ENCODE assay signal across 16 cellular contexts in the genomic region with DNA sequence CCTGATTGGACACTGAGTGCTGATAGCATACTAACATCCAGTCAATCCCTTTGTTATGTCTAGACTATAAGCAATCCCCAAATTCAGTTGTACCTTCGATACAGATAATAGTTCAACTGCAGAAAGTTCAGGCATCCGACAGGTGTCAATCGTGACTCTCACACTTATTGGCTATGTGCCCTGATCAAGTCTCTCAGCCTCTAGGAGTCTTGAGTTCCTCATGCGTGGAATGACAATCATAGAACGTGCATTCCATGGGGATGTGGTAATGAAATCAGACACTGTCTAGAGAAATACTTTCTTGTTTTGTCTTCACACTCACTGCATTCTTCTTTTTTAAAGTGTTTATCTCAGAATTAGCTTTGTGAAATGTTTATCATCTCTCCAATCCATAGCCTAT. TPM values are rescaled to one million over a fixed set of nuclear protein-coding genes. Genes with fewer than 3 reads are reported as not detected.
"Had no signal": no experiment of that assay in that cellular context is flagged by ENCODE, and none has a peak within 500 bp of the region (broad histone marks: within the 10 kb centered on the region; RNA-seq: fewer than 3 reads in every experiment).

No MANE protein-coding gene starts in this region.

- H3K4me3 Mint-ChIP-seq: activated CD4-positive, alpha-beta T cell treated with anti-CD3 and anti-CD28 coated beads, Interleukin-2, amount 10 ng/mL, durations not matched to agents 7 days and 5 days; activated naive CD4-positive, alpha-beta T cell treated with anti-CD3 and anti-CD28 coated beads, Interleukin-2, amount 10 ng/mL, durations not matched to agents 7 days and 5 days; dendritic cell treated with granulocyte-macrophage colony-stimulating factor and Interleukin-4, amounts not matched to agents 40 ng/mL and 50 ng/mL, for 4 days; effector memory CD8-positive, alpha-beta T cell; T-helper 17 cell; WTC11 had no signal

- H3K4me1 Mint-ChIP-seq: activated CD4-positive, alpha-beta T cell treated with anti-CD3 and anti-CD28 coated beads, Interleukin-2, amount 10 ng/mL, durations not matched to agents 7 days and 5 days; T-helper 17 cell had no signal

- H3K9me3 Mint-ChIP-seq: activated CD4-positive, alpha-beta T cell treated with anti-CD3 and anti-CD28 coated beads, Interleukin-2, amount 10 ng/mL, durations not matched to agents 7 days and 5 days; activated naive CD4-positive, alpha-beta T cell treated with anti-CD3 and anti-CD28 coated beads, Interleukin-2, amount 10 ng/mL, durations not matched to agents 7 days and 5 days; dendritic cell treated with granulocyte-macrophage colony-stimulating factor and Interleukin-4, amounts not matched to agents 40 ng/mL and 50 ng/mL, for 4 days; effector memory CD8-positive, alpha-beta T cell; WTC11 had no signal

- H3K27ac ChIP-seq: upper lobe of left lung had no signal

- H3K36me3 ChIP-seq: upper lobe of left lung had no signal

- H3K9me3 ChIP-seq: upper lobe of left lung had no signal

- H3K36me3 Mint-ChIP-seq: activated naive CD4-positive, alpha-beta T cell treated with anti-CD3 and anti-CD28 coated beads, Interleukin-2, amount 10 ng/mL, durations not matched to agents 7 days and 5 days had no signal

- DNase-seq: activated CD4-positive, alpha-beta T cell treated with anti-CD3 and anti-CD28 coated beads, Interleukin-2, amount 10 ng/mL, durations not matched to agents 7 days and 5 days; activated CD8-positive, alpha-beta memory T cell treated with anti-CD3 and anti-CD28 coated beads for 24 hours; activated naive CD4-positive, alpha-beta T cell treated with anti-CD3 and anti-CD28 coated beads, Interleukin-2, amount 10 ng/mL, durations not matched to agents 7 days and 5 days; central memory CD4-positive, alpha-beta T cell; effector memory CD8-positive, alpha-beta T cell; head of caudate nucleus; left ventricle myocardium superior; mesenchymal stem cell; stimulated activated CD4-positive, alpha-beta T cell treated with anti-CD3 and anti-CD28 coated beads, Interleukin-2, amount 100 ng/mL, for 48 hours; stimulated activated naive CD4-positive, alpha-beta T cell treated with Interleukin-2 at 50 U/mL for 16 hours; T-helper 17 cell; upper lobe of left lung had no signal

- H3K27ac Mint-ChIP-seq: activated CD4-positive, alpha-beta T cell treated with anti-CD3 and anti-CD28 coated beads, Interleukin-2, amount 10 ng/mL, durations not matched to agents 7 days and 5 days; activated naive CD4-positive, alpha-beta T cell treated with anti-CD3 and anti-CD28 coated beads, Interleukin-2, amount 10 ng/mL, durations not matched to agents 7 days and 5 days; dendritic cell treated with granulocyte-macrophage colony-stimulating factor and Interleukin-4, amounts not matched to agents 40 ng/mL and 50 ng/mL, for 4 days; effector memory CD8-positive, alpha-beta T cell; T-helper 17 cell; WTC11 had no signal

- H3K4me3 ChIP-seq: upper lobe of left lung had no signal

RNA-seq across cellular contexts. Expression of a gene that starts 4.8 kb away (rescaled TPM):
- total RNA-seq: activated CD4-positive, alpha-beta T cell treated with anti-CD3 and anti-CD28 coated beads, Interleukin-2, amount 10 ng/mL, durations not matched to agents 7 days and 5 days; left ventricle myocardium superior; osteoblast; pulmonary artery endothelial cell; T-helper 17 cell had no signal
